In the genomic region with DNA sequence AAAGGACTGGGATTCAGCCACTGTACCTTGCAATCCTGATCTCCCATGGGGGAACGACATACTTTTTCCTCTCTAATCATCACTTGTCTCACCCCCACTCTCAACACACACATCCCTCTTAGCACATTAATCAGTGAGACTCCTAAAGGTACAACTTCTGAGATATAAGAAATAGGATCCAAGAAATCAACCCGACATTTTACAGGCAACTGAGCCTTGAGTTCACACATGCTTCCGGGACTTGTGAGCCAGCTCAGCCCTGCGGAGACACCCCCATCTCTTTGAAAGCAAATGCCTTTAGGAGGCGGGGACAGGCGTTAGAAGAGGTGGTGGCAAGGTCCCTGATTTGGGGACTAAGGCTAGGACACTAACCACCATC, we compare ENCODE assay signal across 8 cellular contexts. TPM values are rescaled to one million over a fixed set of nuclear protein-coding genes. Genes with fewer than 3 reads are reported as not detected.
DNase-seq lines count a peak whose midpoint lies in the region; FAIRE-seq and TF ChIP-seq lines count a peak whose summit lies in the region.

No MANE protein-coding gene starts in this region.

- peak; percentile 92 for FAIRE-seq in urothelium cell line (lab: Jason Lieb, UNC)

- no peaks in the 10 kb centered on the region for H3K36me3 ChIP-seq in CD8-positive, alpha-beta memory T cell (ENCODE audit: insufficient read depth, low read length)

- POLR2A ChIA-PET in CD8-positive, alpha-beta memory T cell (lab: Charles Lee): interaction anchor here (0.6 kb wide), 1 partner anchor 64 kb away, joined by 3 read pairs; no protein-coding TSS in a partner anchor
- POLR2A ChIA-PET in HEK293T (lab: Yijun Ruan, JAX): interaction anchor here (0.9 to 3.1 kb wide), 2 partner anchors 11 to 206 kb away, joined by 3 to 11 read pairs; no protein-coding TSS in a partner anchor

- H3K4me3 Mint-ChIP-seq in CD8-positive, alpha-beta memory T cell: peak overlapping the region in 6 of 7 donors; percentile 64 to 88 (median 82)
- peak overlapping the region; percentile 74 to 82 (median 82) for H3K4me3 Mint-ChIP-seq in nephron

- no peaks in the 10 kb centered on the region for H3K9me3 ChIP-seq in CD8-positive, alpha-beta memory T cell (ENCODE audit: low read length)

- H3K27ac ChIP-seq in CD8-positive, alpha-beta memory T cell (ENCODE audit: low read depth, low read length): no peak overlapping the region

- H3K4me1 Mint-ChIP-seq in CD8-positive, alpha-beta memory T cell: peaks cover 14 to 20% (median 14%) of the 10 kb centered on the region in 3 donors
- no peaks in the 10 kb centered on the region for H3K4me1 Mint-ChIP-seq in nephron

- no peaks in the 10 kb centered on the region for H3K27me3 Mint-ChIP-seq in CD8-positive, alpha-beta memory T cell
- H3K27me3 Mint-ChIP-seq in nephron (ENCODE audit: low read depth): peaks cover 23% of the 10 kb centered on the region

- H3K27ac Mint-ChIP-seq in CD8-positive, alpha-beta memory T cell: peak overlapping the region; percentile 4 to 94 (median 78)
- no peak overlapping the region for H3K27ac Mint-ChIP-seq in nephron

- no peaks in the 10 kb centered on the region for H3K9me3 Mint-ChIP-seq in CD8-positive, alpha-beta memory T cell
- no peaks in the 10 kb centered on the region for H3K9me3 Mint-ChIP-seq in nephron

- no peaks in the 10 kb centered on the region for H3K27me3 ChIP-seq in CD8-positive, alpha-beta memory T cell (ENCODE audit: insufficient read depth, low read length, poor library complexity, severe bottlenecking)

- H3K4me1 ChIP-seq in CD8-positive, alpha-beta memory T cell (ENCODE audit: insufficient read depth, low read length): peaks cover 13% of the 10 kb centered on the region

- CTCF ChIA-PET in CD8-positive, alpha-beta memory T cell (lab: Charles Lee): interaction anchor here (1.5 to 4.2 kb wide), 4 partner anchors 10 to 170 kb away, joined by 4 to 30 read pairs (median 12); a partner anchor contains a TSS
- CTCF ChIA-PET in HEK293T (lab: Yijun Ruan, JAX): no interaction called here

- H3K4me3 ChIP-seq in CD8-positive, alpha-beta memory T cell (ENCODE audit: low read length): peak overlapping the region; percentile 56

- peak; percentile 43 to 76 (median 50) for DNase-seq in CD8-positive, alpha-beta memory T cell
- DNase-seq in HEK293T (ENCODE audit: extremely low spot score): peak; percentile 34
- peak; percentile 21 for DNase-seq in T1000 (lab: John Stamatoyannopoulos, UW)
- peak; percentile 44 for DNase-seq in cerebellum (ENCODE audit: low spot score)
- DNase-seq in urothelium cell line (ENCODE audit: low spot score): peak; percentile 70
- DNase-seq in pons (ENCODE audit: low spot score): no peak
- DNase-seq in middle frontal gyrus (ENCODE audit: extremely low spot score, low spot score): no peak

- no peak for TF ChIP-seq CTCF in nephron (IDR thresholded peaks at IDR 0.05; ENCODE audit: unreplicated experiment in 3 of 3)

- H3K36me3 Mint-ChIP-seq in CD8-positive, alpha-beta memory T cell: no peaks in the 10 kb centered on the region
- H3K36me3 Mint-ChIP-seq in nephron (ENCODE audit: low read depth): no peaks in the 10 kb centered on the region

TF ChIP-seq in HEK293T, 16 proteins besides CTCF, POLR2A, EP300 and RAD21:
- no peak for TF ChIP-seq FOXA1 (IDR thresholded peaks at IDR 0.05)
TF ChIP-seq in HEK293T: peak in this region for 0.

RNA-seq across cellular contexts. Expression of a gene that starts 1.3 kb away (rescaled TPM):
- total RNA-seq in CD8-positive, alpha-beta memory T cell: 1 to 10 TPM; 4.0 to 4.7 TPM
- polyA plus RNA-seq in CD8-positive, alpha-beta memory T cell: 1.9 TPM
- 27.7 TPM for total RNA-seq in cerebellum

Comparison
In these comparisons a context has a peak if more than half of its experiments do, and no peak if none do; other contexts are left out.
1. DNase-seq: peak in CD8-positive, alpha-beta memory T cell (5 of 5), HEK293T (single experiment), T1000 (single experiment), cerebellum (single experiment) and urothelium cell line (single experiment); none in pons (single experiment) and middle frontal gyrus (single experiment).
2. H3K27ac Mint-ChIP-seq: peak in CD8-positive, alpha-beta memory T cell (8 of 8); none in nephron (0 of 3).